Comparison of ENCODE assay signal across 1 cellular context in the genomic region with DNA sequence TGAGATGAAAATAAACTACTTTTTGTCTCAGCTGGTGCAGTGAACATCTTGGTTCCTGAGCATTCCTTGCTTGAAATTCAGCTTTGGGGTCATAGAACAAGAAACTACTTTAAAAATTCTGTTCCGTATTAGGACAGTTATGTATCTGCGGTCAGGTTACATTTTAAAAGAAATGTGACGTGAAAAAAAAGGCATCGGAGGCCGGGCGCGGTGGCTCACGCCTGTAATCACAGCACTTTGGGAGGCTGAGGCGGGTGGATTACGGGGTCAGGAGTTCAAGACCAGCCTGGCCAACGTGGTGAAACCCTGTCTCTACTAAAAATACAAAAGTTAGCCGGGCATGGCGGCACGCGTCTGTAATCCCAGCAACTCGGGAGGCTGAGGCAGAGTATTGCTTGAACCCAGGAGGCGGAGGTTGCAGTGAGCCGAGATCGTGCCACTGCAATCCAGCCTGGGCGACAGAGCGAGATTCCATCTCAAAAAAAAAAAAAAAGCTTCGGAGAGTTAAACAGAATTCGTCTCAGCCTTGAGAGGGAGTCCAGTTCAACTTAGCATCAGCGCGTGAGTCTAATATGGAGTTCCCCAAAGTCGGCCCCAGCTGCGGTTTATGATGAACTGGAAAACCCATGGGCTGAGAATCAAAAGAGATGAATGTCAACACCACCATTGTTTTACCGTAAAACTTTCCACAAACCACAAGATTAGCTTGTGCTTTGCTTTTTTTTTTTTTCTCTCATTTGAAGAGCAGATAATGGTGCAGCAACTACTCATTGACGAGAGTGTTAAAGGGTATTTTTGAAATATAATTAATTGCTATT.
TF ChIP-seq lines count a peak whose summit lies in the region.

No MANE protein-coding gene starts in this region.

TF ChIP-seq in K562, 482 proteins besides CTCF, POLR2A, EP300 and RAD21 (continued from another document):
- TF ChIP-seq ZBTB2 (IDR thresholded peaks at IDR 0.05) = no peak
